In the genomic region with DNA sequence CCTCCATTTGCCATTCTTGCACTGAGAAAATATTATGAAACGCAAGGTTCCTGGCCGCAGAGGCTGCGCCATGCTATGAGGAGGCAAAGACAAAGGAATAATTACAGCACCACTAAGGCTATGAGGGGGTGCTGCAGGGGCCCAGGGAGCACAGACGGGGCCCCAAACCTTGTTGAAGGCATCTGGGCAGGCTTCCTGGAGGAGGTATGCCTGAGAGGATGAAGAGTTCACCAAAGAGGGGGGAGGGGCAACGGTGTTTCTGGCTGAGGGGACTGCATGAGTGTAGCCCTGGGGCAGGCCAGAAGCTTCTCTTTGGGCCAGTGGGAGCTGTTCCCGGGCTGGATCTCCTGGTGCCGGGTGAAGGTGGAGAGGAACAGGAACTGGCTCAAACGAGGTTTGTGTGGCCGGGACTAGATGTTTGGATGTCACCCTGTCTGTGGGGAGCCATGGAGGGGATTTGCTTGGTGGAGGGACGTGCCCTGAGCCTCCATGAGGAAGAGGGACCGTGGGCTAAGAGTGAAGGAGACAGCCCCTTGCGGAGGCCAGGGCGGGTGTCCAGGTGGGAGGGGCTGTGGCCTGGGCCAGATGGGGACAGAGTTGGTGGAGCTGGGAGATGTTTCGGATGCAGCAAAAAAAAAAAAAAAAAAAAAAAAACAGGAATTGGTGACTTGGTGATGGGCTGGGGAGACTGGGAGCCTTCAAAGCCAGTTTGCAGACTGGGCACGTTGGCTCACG, we compare ENCODE assay signal across 1 cellular context.
TF ChIP-seq lines count a peak whose summit lies in the region.

No MANE protein-coding gene starts in this region.

TF ChIP-seq in IMR-90, 13 proteins besides CTCF, POLR2A, EP300 and RAD21:
- TF ChIP-seq MAZ (IDR thresholded peaks at IDR 0.05; ENCODE audit: borderline replicate concordance, low read depth, low read length) (no peak), RFX5 (IDR thresholded peaks at IDR 0.05; ENCODE audit: low read depth, low read length) (no peak)
- TF ChIP-seq, protein P1, sequence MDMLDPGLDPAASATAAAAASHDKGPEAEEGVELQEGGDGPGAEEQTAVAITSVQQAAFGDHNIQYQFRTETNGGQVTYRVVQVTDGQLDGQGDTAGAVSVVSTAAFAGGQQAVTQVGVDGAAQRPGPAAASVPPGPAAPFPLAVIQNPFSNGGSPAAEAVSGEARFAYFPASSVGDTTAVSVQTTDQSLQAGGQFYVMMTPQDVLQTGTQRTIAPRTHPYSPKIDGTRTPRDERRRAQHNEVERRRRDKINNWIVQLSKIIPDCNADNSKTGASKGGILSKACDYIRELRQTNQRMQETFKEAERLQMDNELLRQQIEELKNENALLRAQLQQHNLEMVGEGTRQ (IDR thresholded peaks at IDR 0.05; ENCODE audit: low read depth, low read length) = no peak
